ENCODE assay signal across 10 cellular contexts in genomic region chr19:14413765-14414171, GRCh38. TPM values are rescaled to one million over a fixed set of nuclear protein-coding genes. Genes with fewer than 3 reads are reported as not detected.
A peak's percentile ranks its signal among the peaks of the same experiment; 100 is the strongest.
DNase-seq lines count a peak whose midpoint lies in the region; ATAC-seq and TF ChIP-seq lines count a peak whose summit lies in the region.
"Had no signal": no experiment of that assay in that cellular context is flagged by ENCODE, and none has a peak within 500 bp of the region (broad histone marks: within the 10 kb centered on the region; RNA-seq: fewer than 3 reads in every experiment).

No MANE protein-coding gene starts in this region.

- in situ Hi-C loops in gastrocnemius medialis (cut with MboI; ENCODE audit: low sequenced_read_pairs in 4 of 4), result no loop called here

- CTCF ChIA-PET in Calu3 (lab: Charles Lee), result interaction anchor here (0.6 to 1.4 kb wide), 2 partner anchors 19 to 1720 kb away, joined by 3 to 4 read pairs; partner anchors contain the start of gene PKN1

- BruUV-seq in Calu3 (replicated peaks; lab: Mats Ljungman, UMichigan), result no TSS peak

- DNase-seq in activated CD4-positive, alpha-beta T cell treated with anti-CD3 and anti-CD28 coated beads, Interleukin-2, amount 10 ng/mL, durations not matched to agents 24 days and 14 days, result no peak
- DNase-seq in activated CD4-positive, alpha-beta T cell treated with anti-CD3 and anti-CD28 coated beads for 1 hour, result no peak
- peak; percentile 51 for DNase-seq in RPMI7951 (ENCODE audit: low read depth)
- DNase-seq in dermis blood vessel endothelial cell, result peak; percentile 39
- DNase-seq in sciatic nerve (ENCODE audit: low spot score), result no peak
- no peak for DNase-seq in gastrocnemius medialis
- no peak for DNase-seq in NCI-H345 treated with DMSO at 0.1 percent for 48 hours (lab: John Stamatoyannopoulos, UW; ENCODE audit: unreplicated experiment)
- DNase-seq in Calu3, result no peak
- DNase-seq: activated effector memory CD4-positive, alpha-beta T cell treated with anti-CD3 and anti-CD28 coated beads, Interleukin-2, amount 50 U/mL, for 16 hours had no signal

- no peaks in the 10 kb centered on the region for H3K27me3 Mint-ChIP-seq in activated CD4-positive, alpha-beta T cell treated with anti-CD3 and anti-CD28 coated beads, Interleukin-2, amount 10 ng/mL, durations not matched to agents 24 days and 14 days
- no peaks in the 10 kb centered on the region for H3K27me3 Mint-ChIP-seq in Calu3 (ENCODE audit: unreplicated experiment)

- H3K4me3 Mint-ChIP-seq in activated CD4-positive, alpha-beta T cell treated with anti-CD3 and anti-CD28 coated beads, Interleukin-2, amount 10 ng/mL, durations not matched to agents 24 days and 14 days, result no peak overlapping the region
- no peak overlapping the region for H3K4me3 Mint-ChIP-seq in Calu3 (ENCODE audit: low read depth, unreplicated experiment)

- H3K27ac Mint-ChIP-seq in activated CD4-positive, alpha-beta T cell treated with anti-CD3 and anti-CD28 coated beads, Interleukin-2, amount 10 ng/mL, durations not matched to agents 24 days and 14 days, result peak overlapping the region; percentile 65
- H3K27ac Mint-ChIP-seq in Calu3 (ENCODE audit: unreplicated experiment), result no peak overlapping the region

- ATAC-seq in sciatic nerve, result peak; percentile 53
- no peak for ATAC-seq in gastrocnemius medialis

- H3K27me3 ChIP-seq in gastrocnemius medialis, result no peaks in the 10 kb centered on the region

- H3K4me3 ChIP-seq in gastrocnemius medialis, result no peak overlapping the region
- H3K4me3 ChIP-seq: smooth muscle cell had no signal

- H3K9me3 ChIP-seq in gastrocnemius medialis, result no peaks in the 10 kb centered on the region

- no peaks in the 10 kb centered on the region for H3K9me3 Mint-ChIP-seq in activated CD4-positive, alpha-beta T cell treated with anti-CD3 and anti-CD28 coated beads, Interleukin-2, amount 10 ng/mL, durations not matched to agents 24 days and 14 days
- no peaks in the 10 kb centered on the region for H3K9me3 Mint-ChIP-seq in Calu3 (ENCODE audit: low read depth, unreplicated experiment)

- H3K4me1 ChIP-seq in gastrocnemius medialis, result peaks cover 18 to 20% of the 10 kb centered on the region in 2 donors

- intact Hi-C loops in activated CD4-positive, alpha-beta T cell treated with anti-CD3 and anti-CD28 coated beads, Interleukin-2, amount 10 ng/mL, durations not matched to agents 24 days and 14 days (cut with micrococcal nuclease), result loop anchor here (10.0 kb wide), 1 partner anchor 1479 kb away; the partner anchor contains the start of genes CALR and FARSA
- intact Hi-C loops in sciatic nerve (cut with DNase I), result loop anchor here (5.0 kb wide), 1 partner anchor 1829 kb away; no protein-coding TSS in a partner anchor
- intact Hi-C loops in gastrocnemius medialis (cut with DNase I; ENCODE audit: low total_unique reads), result no loop called here
- intact Hi-C loops in Calu3 (cut with micrococcal nuclease; ENCODE audit: unreplicated experiment), result no loop called here

- no peak overlapping the region for H3K27ac ChIP-seq in gastrocnemius medialis

- H3K36me3 ChIP-seq in gastrocnemius medialis, result peaks cover 0 to 41% of the 10 kb centered on the region in 2 donors

- no peak for TF ChIP-seq POLR2A in gastrocnemius medialis (IDR thresholded peaks at IDR 0.05)

- peaks cover 70% of the 10 kb centered on the region for H3K36me3 Mint-ChIP-seq in activated CD4-positive, alpha-beta T cell treated with anti-CD3 and anti-CD28 coated beads, Interleukin-2, amount 10 ng/mL, durations not matched to agents 24 days and 14 days (ENCODE audit: low read depth)
- H3K36me3 Mint-ChIP-seq in Calu3 (ENCODE audit: insufficient read depth, unreplicated experiment), result peaks cover 80% of the 10 kb centered on the region

- TF ChIP-seq CTCF in gastrocnemius medialis (IDR thresholded peaks at IDR 0.05 in 4 of 5, conservative IDR thresholded peaks at IDR 0.05 in 1 of 5) (no peak), Calu3 (IDR thresholded peaks at IDR 0.05; ENCODE audit: unreplicated experiment) (no peak)

- peaks cover 38% of the 10 kb centered on the region for H3K4me1 Mint-ChIP-seq in activated CD4-positive, alpha-beta T cell treated with anti-CD3 and anti-CD28 coated beads, Interleukin-2, amount 10 ng/mL, durations not matched to agents 24 days and 14 days
- H3K4me1 Mint-ChIP-seq in Calu3 (ENCODE audit: low read depth, unreplicated experiment), result peaks cover 25% of the 10 kb centered on the region

RNA-seq across cellular contexts. Expression of gene DDX39A, which starts 5.4 kb away (rescaled TPM):
- total RNA-seq in activated CD4-positive, alpha-beta T cell treated with anti-CD3 and anti-CD28 coated beads, Interleukin-2, amount 10 ng/mL, durations not matched to agents 24 days and 14 days, result 274 and 280 TPM in 2 replicates
- total RNA-seq in RPMI7951 (2014; rRNA removed; shearing (Covaris generic)), result 154 and 173 TPM in 2 replicates
- total RNA-seq in dermis blood vessel endothelial cell, result 104 and 123 TPM in 2 replicates
- 44.2 TPM for total RNA-seq in sciatic nerve
- 10 to 100 TPM; 23.9 to 59.2 (median 41.3) TPM for total RNA-seq in gastrocnemius medialis
- 96.1 and 104 TPM in 2 replicates for total RNA-seq in Calu3 (2022)

RNA-seq across cellular contexts. Expression of gene PKN1, which starts 19.3 kb away (rescaled TPM):
- 172 and 180 TPM in 2 replicates for total RNA-seq in activated CD4-positive, alpha-beta T cell treated with anti-CD3 and anti-CD28 coated beads, Interleukin-2, amount 10 ng/mL, durations not matched to agents 24 days and 14 days
- 53.7 and 58.3 TPM in 2 replicates for total RNA-seq in RPMI7951 (2014; rRNA removed; shearing (Covaris generic))
- total RNA-seq in dermis blood vessel endothelial cell, result 282 and 439 TPM in 2 replicates
- total RNA-seq in sciatic nerve, result 116 TPM
- 100 to 1,000 TPM in 1 of 4 donors, 10 to 100 TPM in 3; 52.1 to 130 (median 81.3) TPM for total RNA-seq in gastrocnemius medialis
- total RNA-seq in Calu3 (2022), result 138 and 139 TPM in 2 replicates

RNA-seq across cellular contexts. Expression of gene ADGRE5, which starts 32.5 kb away (rescaled TPM):
- total RNA-seq in activated CD4-positive, alpha-beta T cell treated with anti-CD3 and anti-CD28 coated beads, Interleukin-2, amount 10 ng/mL, durations not matched to agents 24 days and 14 days, result 206 and 209 TPM in 2 replicates
- 57.3 and 62.2 TPM in 2 replicates for total RNA-seq in RPMI7951 (2014; rRNA removed; shearing (Covaris generic))
- 5.3 and 12.7 TPM in 2 replicates for total RNA-seq in dermis blood vessel endothelial cell
- 38.7 TPM for total RNA-seq in sciatic nerve
- total RNA-seq in gastrocnemius medialis, result 10 to 100 TPM; 22.4 to 49.5 (median 32.6) TPM
- total RNA-seq in Calu3 (2022), result 72.0 and 90.5 TPM in 2 replicates

Comparison
In these comparisons a context has a peak if more than half of its experiments do, and no peak if none do; other contexts are left out.
1. DNase-seq: peak in RPMI7951 (single experiment) and dermis blood vessel endothelial cell (single experiment); none in activated CD4-positive, alpha-beta T cell treated with anti-CD3 and anti-CD28 coated beads, Interleukin-2, amount 10 ng/mL, durations not matched to agents 24 days and 14 days (single experiment), activated CD4-positive, alpha-beta T cell treated with anti-CD3 and anti-CD28 coated beads for 1 hour (single experiment), sciatic nerve (single experiment), gastrocnemius medialis (0 of 2), NCI-H345 treated with DMSO at 0.1 percent for 48 hours (single experiment) and Calu3 (single experiment).
2. intact Hi-C loops: an anchor here in activated CD4-positive, alpha-beta T cell treated with anti-CD3 and anti-CD28 coated beads, Interleukin-2, amount 10 ng/mL, durations not matched to agents 24 days and 14 days (10.0 kb wide) and sciatic nerve (5.0 kb wide); none called in gastrocnemius medialis and Calu3.